ENCODE assay signal across 1 cellular context in the genomic region with DNA sequence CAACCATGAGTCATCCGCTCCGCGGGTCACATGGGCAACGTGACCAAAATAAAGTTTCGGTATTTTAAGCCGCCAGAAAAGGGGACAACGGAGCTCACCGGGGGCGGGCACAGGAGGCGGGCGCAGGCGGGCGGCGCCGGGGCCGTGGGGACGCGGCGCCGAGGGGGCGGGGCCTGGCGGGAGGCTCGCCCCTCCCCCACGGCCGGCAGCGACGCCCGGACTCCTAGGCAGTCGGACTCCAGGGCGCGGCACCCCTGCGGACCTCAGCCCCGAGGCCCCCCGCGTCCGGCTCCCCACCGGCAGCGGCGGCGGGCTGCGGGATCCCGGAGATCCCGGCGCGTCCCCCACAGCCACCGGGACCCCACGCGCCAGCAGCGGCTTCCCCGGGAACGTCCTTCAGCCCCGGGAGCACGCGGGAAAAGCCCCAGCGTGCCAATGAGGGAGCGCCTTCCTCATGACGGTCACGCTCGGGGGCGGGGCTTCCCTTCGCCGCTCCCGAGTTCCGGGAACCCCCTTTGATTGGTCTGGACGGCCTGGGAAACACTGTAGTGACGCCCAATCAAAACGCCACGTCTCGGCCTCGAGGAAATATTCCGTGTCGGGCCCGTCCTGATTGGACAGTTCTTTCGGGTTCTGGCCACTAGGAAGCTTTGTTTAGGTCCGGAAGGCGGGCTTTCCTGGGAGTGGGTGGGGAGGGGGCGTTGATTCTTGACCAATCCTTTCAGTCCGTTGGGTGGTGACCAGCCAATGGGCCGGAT.
TF ChIP-seq lines count a peak whose summit lies in the region.

No MANE protein-coding gene starts in this region.

TF ChIP-seq in K562, 482 proteins besides CTCF, POLR2A, EP300 and RAD21 (continued from another document):
- TF ChIP-seq TCF15 (CRISPR knock-in tag; IDR thresholded peaks at IDR 0.05) (no peak), ZNF277 (CRISPR knock-in tag; IDR thresholded peaks at IDR 0.05; ENCODE audit: borderline replicate concordance) (no peak), ZNF586 (CRISPR knock-in tag; conservative IDR thresholded peaks at IDR 0.05) (no peak), U2AF2 (optimal IDR thresholded peaks at IDR 0.05; ENCODE audit: low read depth, low read length) (no peak), BDP1 (IDR thresholded peaks at IDR 0.05; ENCODE audit: insufficient read depth, insufficient read length) (no peak), PPARD (CRISPR knock-in tag; IDR thresholded peaks at IDR 0.05) (no peak), SOX6 (IDR thresholded peaks at IDR 0.05) (peak; percentile 67), TRIM28 (IDR thresholded peaks at IDR 0.05) (no peak), HNRNPH1 (optimal IDR thresholded peaks at IDR 0.05; ENCODE audit: low read depth, low read length) (no peak), ZKSCAN1 (IDR thresholded peaks at IDR 0.05; ENCODE audit: low read depth, low read length) (no peak), ZFPM2 (CRISPR knock-in tag; IDR thresholded peaks at IDR 0.05) (no peak), FOXJ2 (tag; IDR thresholded peaks at IDR 0.05) (peak; percentile 74; the same call in 1 of the 2 replicates), KLF1 (tag; IDR thresholded peaks at IDR 0.05) (0 out of 2 replicates have a peak, but pooled peaks have one; percentile 42), HNRNPL (IDR thresholded peaks at IDR 0.05; ENCODE audit: low read depth, low read length) (0 out of 2 replicates have a peak, but pooled peaks have one; percentile 13), FOXK1 (CRISPR knock-in tag; IDR thresholded peaks at IDR 0.05; ENCODE audit: borderline replicate concordance) (peak; percentile 75; the same call in 1 of the 2 replicates), PML (IDR thresholded peaks at IDR 0.05; ENCODE audit: low read length) (peak; percentile 64; the same call in 1 of the 2 replicates), HOXB6 (CRISPR knock-in tag; IDR thresholded peaks at IDR 0.05; ENCODE audit: borderline replicate concordance) (no peak), NR4A1 (CRISPR knock-in tag; IDR thresholded peaks at IDR 0.05) (no peak), NR4A1 (tag; IDR thresholded peaks at IDR 0.05) (peak; percentile 78; the same call in 1 of the 2 replicates), PHF8 (IDR thresholded peaks at IDR 0.05; ENCODE audit: borderline replicate concordance, low read length) (peak; percentile 66; the same call in 1 of the 2 replicates), ZNF668 (CRISPR knock-in tag; IDR thresholded peaks at IDR 0.05) (no peak), ZNF347 (CRISPR knock-in tag; IDR thresholded peaks at IDR 0.05; ENCODE audit: low read depth) (no peak), ZNF140 (CRISPR knock-in tag; IDR thresholded peaks at IDR 0.05) (no peak)
